ENCODE assay signal across 8 cellular contexts in the genomic region with DNA sequence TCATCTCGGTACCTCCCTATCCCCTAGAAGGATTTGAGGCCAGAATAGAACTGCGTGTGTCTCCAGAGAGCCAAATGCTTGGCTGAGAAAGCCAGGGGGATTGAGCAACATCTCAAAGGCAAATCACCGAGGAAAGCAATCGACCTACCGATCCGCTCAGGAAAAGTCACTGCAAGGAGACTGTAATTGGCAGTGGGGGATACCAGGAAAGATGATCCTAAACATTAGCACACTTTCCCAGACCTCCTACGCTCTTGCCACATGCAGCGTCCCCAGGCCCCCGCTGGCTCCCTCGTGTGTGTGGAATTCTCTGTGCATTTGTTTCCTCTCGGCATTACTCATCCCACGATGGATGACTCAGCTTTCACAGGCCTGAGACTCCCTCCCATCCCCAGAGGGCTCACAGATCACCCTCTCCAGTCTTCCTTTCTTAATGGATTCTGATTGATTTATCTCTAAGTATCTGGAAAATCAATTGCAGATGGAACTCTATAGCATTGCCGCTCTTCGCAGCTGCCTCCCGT.
A peak's percentile ranks its signal among the peaks of the same experiment; 100 is the strongest.
DNase-seq lines count a peak whose midpoint lies in the region; ATAC-seq and TF ChIP-seq lines count a peak whose summit lies in the region.

No MANE protein-coding gene starts in this region.

- H2BK120ac ChIP-seq in H9 (ENCODE audit: low read depth, low read length, poor library complexity, severe bottlenecking): no peak overlapping the region

- H2BK15ac ChIP-seq in H9 (ENCODE audit: low read depth, low read length): no peak overlapping the region

- H3K4me3 ChIP-seq in right cardiac atrium (ENCODE audit: low read length): no peak overlapping the region
- peak overlapping the region; percentile 16 to 54 (median 52) for H3K4me3 ChIP-seq in skeletal muscle tissue (ENCODE audit: low read length in 3 of 3)

- H3K4me3 Mint-ChIP-seq in H9 (no peak overlapping the region; a peak in 1 of 5 replicates), WTC11 (no peak overlapping the region)

- H3K27me3 Mint-ChIP-seq in H9 (ENCODE audit: low read depth) (peaks cover 2% of the 10 kb centered on the region; the same call in 1 of the 2 replicates), WTC11 (ENCODE audit: low read depth) (peaks cover 15% of the 10 kb centered on the region)

- no peaks in the 10 kb centered on the region for H4K20me1 ChIP-seq in H9 (ENCODE audit: control insufficient read depth, insufficient read depth, insufficient read length)

- no peaks in the 10 kb centered on the region for H3K79me2 ChIP-seq in H9 (ENCODE audit: insufficient read depth, low read length)

- H3K4me1 ChIP-seq in H9 (ENCODE audit: insufficient read depth, low read length) (peaks cover 8% of the 10 kb centered on the region; the same call in 1 of the 2 replicates), right cardiac atrium (ENCODE audit: control insufficient read depth, insufficient read depth, low read length) (peaks cover 3% of the 10 kb centered on the region), skeletal muscle tissue (ENCODE audit: control insufficient read depth in 3 of 3, insufficient read depth in 3 of 3, low read length in 3 of 3) (peaks cover 16 to 22% (median 17%) of the 10 kb centered on the region in 3 donors)

- POLR2A ChIA-PET in WTC11 (lab: Charles Lee): no interaction called here

- H3K36me3 ChIP-seq in skeletal muscle tissue (ENCODE audit: control insufficient read depth in 3 of 3, insufficient read depth in 3 of 3, low read length in 3 of 3): no peaks in the 10 kb centered on the region

- H3K4me1 Mint-ChIP-seq in H9 (peaks cover 31 to 37% of the 10 kb centered on the region in 2 experiments), WTC11 (peaks cover 36% of the 10 kb centered on the region)

- H4K5ac ChIP-seq in H9 (ENCODE audit: insufficient read length, low read depth, low read length): no peak overlapping the region

- no peaks in the 10 kb centered on the region for H3K23me2 ChIP-seq in H9 (ENCODE audit: insufficient read length, low read depth, low read length, poor library complexity, severe bottlenecking)

- ATAC-seq in WTC11 (peak; percentile 90), right cardiac atrium (peak; percentile 82 to 91), GM18519 (IDR thresholded peaks at IDR 0.05; ENCODE audit: low FRiP score, unreplicated experiment) (no peak), HG03571 (IDR thresholded peaks at IDR 0.05; ENCODE audit: unreplicated experiment) (no peak)

- no peak overlapping the region for H3K4me2 ChIP-seq in H9 (ENCODE audit: insufficient read depth, insufficient read length, low read length)

- no peak overlapping the region for H3T11ph ChIP-seq in H9 (ENCODE audit: low read length)

- no peak overlapping the region for H4K8ac ChIP-seq in H9 (replicated peaks; ENCODE audit: insufficient read length, low read depth, low read length)

- H3K27ac ChIP-seq in H9 (ENCODE audit: insufficient read length, low read depth, low read length): no peak overlapping the region
- peak overlapping the region; percentile 9 for H3K27ac ChIP-seq in right cardiac atrium (ENCODE audit: low read length)
- peak overlapping the region; percentile 17 for H3K27ac ChIP-seq in skeletal muscle tissue (ENCODE audit: low read depth, low read length)

- no peaks in the 10 kb centered on the region for H3K9me3 ChIP-seq in H9 (ENCODE audit: control insufficient read depth, low read depth, low read length)
- peaks cover 4% of the 10 kb centered on the region for H3K9me3 ChIP-seq in right cardiac atrium (ENCODE audit: control insufficient read depth, low read length)
- H3K9me3 ChIP-seq in skeletal muscle tissue (ENCODE audit: control insufficient read depth in 3 of 3, low read length in 3 of 3): no peaks in the 10 kb centered on the region

- DNase-seq in H9 (peak; percentile 72), WTC11 (ENCODE audit: low spot score) (peak; percentile 60), right cardiac atrium (peak; percentile 67 to 71 (median 68)), mesenteric fat pad (ENCODE audit: low spot score) (no peak)
- DNase-seq in activated CD4-positive, alpha-beta T cell treated with anti-CD3 and anti-CD28 coated beads for 48 hours: no peak

- no peak overlapping the region for H3K56ac ChIP-seq in H9 (ENCODE audit: insufficient read length, low read depth, low read length)

- H3K4ac ChIP-seq in H9 (ENCODE audit: low read depth, low read length): no peak overlapping the region

- no peaks in the 10 kb centered on the region for H3K27me3 ChIP-seq in H9 (ENCODE audit: insufficient read depth, low read length)
- no peaks in the 10 kb centered on the region for H3K27me3 ChIP-seq in right cardiac atrium (ENCODE audit: control insufficient read depth, insufficient read depth)
- no peaks in the 10 kb centered on the region for H3K27me3 ChIP-seq in skeletal muscle tissue (ENCODE audit: control insufficient read depth in 3 of 3, insufficient read depth in 3 of 3, low read length in 3 of 3)

- H2AK5ac ChIP-seq in H9 (ENCODE audit: insufficient read length, low read length): no peak overlapping the region

- no peak overlapping the region for H3K23ac ChIP-seq in H9 (ENCODE audit: insufficient read length, low read depth, low read length)

- TF ChIP-seq CTCF in H9 (conservative IDR thresholded peaks at IDR 0.05) (peak; percentile 58), WTC11 (IDR thresholded peaks at IDR 0.05) (no peak)

- intact Hi-C loops in right cardiac atrium (cut with DNase I): no loop called here

- no peaks in the 10 kb centered on the region for H3K79me1 ChIP-seq in H9 (ENCODE audit: insufficient read depth, low read depth, low read length, poor library complexity, severe bottlenecking)

- no peak overlapping the region for H4K91ac ChIP-seq in H9 (ENCODE audit: insufficient read length, low read depth, low read length)

- peak overlapping the region; percentile 2 for H2AFZ ChIP-seq in H9 (ENCODE audit: low read length)

- no CpG with 5 or more reads among the region's 15 CpGs for WGBS in H9 (ENCODE audit: extremely low coverage, insufficient read length, low lambda C conversion rate)
- 42% methylated on average over 15 of the region's 15 CpGs for WGBS in right cardiac atrium

- CTCF ChIA-PET in WTC11 (lab: Charles Lee): interaction anchor here (0.5 to 1.0 kb wide), 3 partner anchors 13 to 105 kb away, joined by 3 to 4 read pairs (median 3); no protein-coding TSS in a partner anchor

- no peak overlapping the region for H2BK12ac ChIP-seq in H9 (ENCODE audit: insufficient read length, low read depth, low read length)

- H3K36me3 Mint-ChIP-seq in H9 (ENCODE audit: insufficient read depth in 1 of 3, low read depth in 3 of 3): 0 out of 7 replicates have a peak, but pooled peaks cover 0 to 2% (median 0%) of the 10 kb centered on the region in 3 experiments
- peaks cover 8% of the 10 kb centered on the region for H3K36me3 Mint-ChIP-seq in WTC11

- no peak overlapping the region for H3K14ac ChIP-seq in H9 (ENCODE audit: insufficient read depth, low read length)

- H3K9ac ChIP-seq in H9 (ENCODE audit: extremely low read depth, insufficient read length, low read length) (no peak overlapping the region), skeletal muscle tissue (ENCODE audit: low read depth in 1 of 3, low read length in 3 of 3) (peak overlapping the region in 1 of 3 donors; percentile 34)

- no peak overlapping the region for H3K18ac ChIP-seq in H9 (ENCODE audit: insufficient read length, low read depth, low read length)

- peak overlapping the region; percentile 10 to 78 (median 34); a peak in 4 of 7 replicates for H3K27ac Mint-ChIP-seq in H9
- H3K27ac Mint-ChIP-seq in WTC11: peak overlapping the region; percentile 80

- H3K9me3 Mint-ChIP-seq in H9: no peaks in the 10 kb centered on the region
- H3K9me3 Mint-ChIP-seq in WTC11: peaks cover 8% of the 10 kb centered on the region; the same call in 1 of the 2 replicates

- no peak overlapping the region for H2BK20ac ChIP-seq in H9 (ENCODE audit: low read depth, low read length, poor library complexity, severe bottlenecking)

- no peak overlapping the region for H2BK5ac ChIP-seq in H9 (ENCODE audit: insufficient read length, low read length)

TF ChIP-seq in WTC11, 78 proteins besides CTCF, POLR2A, EP300 and RAD21:
- TF ChIP-seq, protein P1, sequence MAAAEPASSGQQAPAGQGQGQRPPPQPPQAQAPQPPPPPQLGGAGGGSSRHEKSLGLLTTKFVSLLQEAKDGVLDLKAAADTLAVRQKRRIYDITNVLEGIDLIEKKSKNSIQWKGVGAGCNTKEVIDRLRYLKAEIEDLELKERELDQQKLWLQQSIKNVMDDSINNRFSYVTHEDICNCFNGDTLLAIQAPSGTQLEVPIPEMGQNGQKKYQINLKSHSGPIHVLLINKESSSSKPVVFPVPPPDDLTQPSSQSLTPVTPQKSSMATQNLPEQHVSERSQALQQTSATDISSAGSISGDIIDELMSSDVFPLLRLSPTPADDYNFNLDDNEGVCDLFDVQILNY (CRISPR knock-in tag; IDR thresholded peaks at IDR 0.05): no peak
- TF ChIP-seq PRRX2 (CRISPR knock-in tag; IDR thresholded peaks at IDR 0.05): no peak
- TF ChIP-seq NFYB (CRISPR knock-in tag; conservative IDR thresholded peaks at IDR 0.05; ENCODE audit: low read depth): no peak
- TF ChIP-seq, protein P2, sequence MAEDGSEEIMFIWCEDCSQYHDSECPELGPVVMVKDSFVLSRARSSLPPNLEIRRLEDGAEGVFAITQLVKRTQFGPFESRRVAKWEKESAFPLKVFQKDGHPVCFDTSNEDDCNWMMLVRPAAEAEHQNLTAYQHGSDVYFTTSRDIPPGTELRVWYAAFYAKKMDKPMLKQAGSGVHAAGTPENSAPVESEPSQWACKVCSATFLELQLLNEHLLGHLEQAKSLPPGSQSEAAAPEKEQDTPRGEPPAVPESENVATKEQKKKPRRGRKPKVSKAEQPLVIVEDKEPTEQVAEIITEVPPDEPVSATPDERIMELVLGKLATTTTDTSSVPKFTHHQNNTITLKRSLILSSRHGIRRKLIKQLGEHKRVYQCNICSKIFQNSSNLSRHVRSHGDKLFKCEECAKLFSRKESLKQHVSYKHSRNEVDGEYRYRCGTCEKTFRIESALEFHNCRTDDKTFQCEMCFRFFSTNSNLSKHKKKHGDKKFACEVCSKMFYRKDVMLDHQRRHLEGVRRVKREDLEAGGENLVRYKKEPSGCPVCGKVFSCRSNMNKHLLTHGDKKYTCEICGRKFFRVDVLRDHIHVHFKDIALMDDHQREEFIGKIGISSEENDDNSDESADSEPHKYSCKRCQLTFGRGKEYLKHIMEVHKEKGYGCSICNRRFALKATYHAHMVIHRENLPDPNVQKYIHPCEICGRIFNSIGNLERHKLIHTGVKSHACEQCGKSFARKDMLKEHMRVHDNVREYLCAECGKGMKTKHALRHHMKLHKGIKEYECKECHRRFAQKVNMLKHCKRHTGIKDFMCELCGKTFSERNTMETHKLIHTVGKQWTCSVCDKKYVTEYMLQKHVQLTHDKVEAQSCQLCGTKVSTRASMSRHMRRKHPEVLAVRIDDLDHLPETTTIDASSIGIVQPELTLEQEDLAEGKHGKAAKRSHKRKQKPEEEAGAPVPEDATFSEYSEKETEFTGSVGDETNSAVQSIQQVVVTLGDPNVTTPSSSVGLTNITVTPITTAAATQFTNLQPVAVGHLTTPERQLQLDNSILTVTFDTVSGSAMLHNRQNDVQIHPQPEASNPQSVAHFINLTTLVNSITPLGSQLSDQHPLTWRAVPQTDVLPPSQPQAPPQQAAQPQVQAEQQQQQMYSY (CRISPR knock-in tag; IDR thresholded peaks at IDR 0.05): no peak
- 0 out of 2 replicates have a peak, but pooled peaks have one; percentile 21 for TF ChIP-seq ETV6 (CRISPR knock-in tag; IDR thresholded peaks at IDR 0.05)

Comparison
In these comparisons a context has a peak if more than half of its experiments do, and no peak if none do; other contexts are left out.
1. DNase-seq: peak in H9 (single experiment), WTC11 (single experiment) and right cardiac atrium (3 of 3); none in activated CD4-positive, alpha-beta T cell treated with anti-CD3 and anti-CD28 coated beads for 48 hours (single experiment) and mesenteric fat pad (single experiment).
2. ATAC-seq: peak in WTC11 (single experiment) and right cardiac atrium (2 of 2); none in GM18519 (single experiment) and HG03571 (single experiment).